In genomic region chrX:15855562-15856256, GRCh38 we compare ENCODE assay signal across 8 cellular contexts. TPM values are rescaled to one million over a fixed set of nuclear protein-coding genes. Genes with fewer than 3 reads are reported as not detected.
DNase-seq lines count a peak whose midpoint lies in the region; TF ChIP-seq lines count a peak whose summit lies in the region.

No MANE protein-coding gene starts in this region.

- H3K4me2 ChIP-seq in OCI-LY1 (ENCODE audit: low read length): peak overlapping the region; percentile 80
- H3K4me2 ChIP-seq in osteoblast (ENCODE audit: insufficient read depth, low read length): peak overlapping the region; percentile 98

- H3K27me3 ChIP-seq in OCI-LY1 (ENCODE audit: insufficient read depth, low read length) (no peaks in the 10 kb centered on the region), duodenal mucosa (ENCODE audit: control insufficient read depth in 1 of 2, insufficient read depth in 2 of 2, low read length in 2 of 2) (no peaks in the 10 kb centered on the region), osteoblast (ENCODE audit: insufficient read depth, low read length) (peaks cover 26% of the 10 kb centered on the region)

- H3K9me3 ChIP-seq in OCI-LY1 (ENCODE audit: low read length) (no peaks in the 10 kb centered on the region), duodenal mucosa (ENCODE audit: control insufficient read depth in 1 of 2, low read length in 2 of 2) (no peaks in the 10 kb centered on the region), osteoblast (ENCODE audit: low read depth, low read length) (no peaks in the 10 kb centered on the region)

- H3K27ac ChIP-seq in OCI-LY1 (ENCODE audit: low read depth, low read length, poor library complexity, severe bottlenecking): peak overlapping the region; percentile 82
- peak overlapping the region; percentile 77 for H3K27ac ChIP-seq in duodenal mucosa (ENCODE audit: low read depth, low read length)
- H3K27ac ChIP-seq in osteoblast (ENCODE audit: low read depth, low read length): peak overlapping the region; percentile 31

- H2AFZ ChIP-seq in OCI-LY1 (ENCODE audit: low read length) (peak overlapping the region; percentile 80; the same call in 1 of the 2 replicates), osteoblast (ENCODE audit: low read length) (peak overlapping the region; percentile 99)

- H3K4me1 ChIP-seq in OCI-LY1 (ENCODE audit: insufficient read depth, low read length, severe bottlenecking) (peaks cover 30% of the 10 kb centered on the region), duodenal mucosa (ENCODE audit: control insufficient read depth in 1 of 2, insufficient read depth in 2 of 2, low read length in 2 of 2) (peaks cover 0 to 4% of the 10 kb centered on the region in 2 donors), osteoblast (ENCODE audit: insufficient read depth, low read length) (peaks cover 7% of the 10 kb centered on the region)

- H3K9me2 ChIP-seq in OCI-LY1 (ENCODE audit: low read depth, low read length): no peaks in the 10 kb centered on the region

- DNase-seq in NCI-H1105 treated with DMSO at 0.1 percent for 48 hours (lab: John Stamatoyannopoulos, UW): peak; percentile 29
- DNase-seq in NCI-H1105 (lab: John Stamatoyannopoulos, UW): no peak
- no peak for DNase-seq in osteoblast (ENCODE audit: insufficient read length, low spot score, missing footprints)
- DNase-seq in Ammon's horn (ENCODE audit: low spot score): no peak
- no peak for DNase-seq in globus pallidus (ENCODE audit: low spot score)
- no peak for DNase-seq in putamen (ENCODE audit: low spot score)

- H3K9ac ChIP-seq in OCI-LY1 (ENCODE audit: low read length) (peak overlapping the region; percentile 79), duodenal mucosa (ENCODE audit: low read depth in 1 of 2, low read length in 2 of 2) (peak overlapping the region; percentile 69 to 86)

- H3K79me2 ChIP-seq in OCI-LY1 (ENCODE audit: insufficient read depth, low read length): peaks cover 10% of the 10 kb centered on the region; the same call in 1 of the 2 replicates
- H3K79me2 ChIP-seq in osteoblast (ENCODE audit: insufficient read depth, low read length): peaks cover 2% of the 10 kb centered on the region

- H3K4me3 ChIP-seq in OCI-LY1 (ENCODE audit: low read depth, low read length, poor library complexity, severe bottlenecking) (peak overlapping the region; percentile 70), duodenal mucosa (ENCODE audit: low read depth in 1 of 2, low read length in 2 of 2) (peak overlapping the region; percentile 87 to 88), osteoblast (ENCODE audit: insufficient read depth, low read length) (peak overlapping the region; percentile 81)

- no peaks in the 10 kb centered on the region for H3F3A ChIP-seq in OCI-LY1 (ENCODE audit: insufficient read depth, low read length)

- TF ChIP-seq CTCF in OCI-LY1 (IDR thresholded peaks at IDR 0.05; ENCODE audit: low read length) (no peak), osteoblast (IDR thresholded peaks at IDR 0.05; ENCODE audit: extremely low read depth, low read depth, low read length) (no peak)

- H3K36me3 ChIP-seq in OCI-LY1 (ENCODE audit: insufficient read depth, low read length) (no peaks in the 10 kb centered on the region), duodenal mucosa (ENCODE audit: control insufficient read depth in 1 of 2, insufficient read depth in 2 of 2, low read length in 2 of 2) (no peaks in the 10 kb centered on the region), osteoblast (ENCODE audit: insufficient read depth, low read length) (no peaks in the 10 kb centered on the region)

- H4K20me1 ChIP-seq in OCI-LY1 (ENCODE audit: insufficient read depth, low read length) (no peaks in the 10 kb centered on the region), osteoblast (ENCODE audit: insufficient read depth, low read length) (no peaks in the 10 kb centered on the region)

RNA-seq across cellular contexts. Expression of gene AP1S2, which starts 1.1 kb away (rescaled TPM):
- 14.8 and 15.9 TPM in 2 replicates for total RNA-seq in osteoblast

Comparison
In these comparisons a context has a peak if more than half of its experiments do, and no peak if none do; other contexts are left out.
1. H3K27ac ChIP-seq: peak in every context shown above with its lines; median percentile 82 in OCI-LY1; 77 in duodenal mucosa; 31 in osteoblast.